28 cellular contexts compared by ENCODE assay signal in genomic region chr19:16228637-16229321, GRCh38. TPM values are rescaled to one million over a fixed set of nuclear protein-coding genes. Genes with fewer than 3 reads are reported as not detected.
"Had no signal": no experiment of that assay in that cellular context is flagged by ENCODE, and none has a peak within 500 bp of the region (broad histone marks: within the 10 kb centered on the region; RNA-seq: fewer than 3 reads in every experiment).

No MANE protein-coding gene starts in this region.

- H3K27ac Mint-ChIP-seq: activated B cell treated with CpG ODN at 0.5 μM for 24 hours; activated CD4-positive, alpha-beta T cell treated with anti-CD3 and anti-CD28 coated beads for 36 hours; naive B cell had no signal

- H3K27me3 Mint-ChIP-seq: activated B cell treated with CpG ODN at 0.5 μM for 24 hours; activated CD4-positive, alpha-beta T cell treated with anti-CD3 and anti-CD28 coated beads for 36 hours; activated naive CD8-positive, alpha-beta T cell treated with anti-CD3 and anti-CD28 coated beads for 36 hours; naive B cell; stimulated activated naive CD8-positive, alpha-beta T cell treated with anti-CD3 and anti-CD28 coated beads, Interleukin-15, amount 100 ng/mL, for 72 hours had no signal

- ATAC-seq: activated CD4-positive, alpha-beta T cell treated with anti-CD3 and anti-CD28 coated beads for 36 hours; heart left ventricle; left colon; lower lobe of right lung; pancreas; psoas muscle; stimulated activated naive CD8-positive, alpha-beta T cell treated with anti-CD3 and anti-CD28 coated beads, Interleukin-15, amount 100 ng/mL, for 72 hours had no signal

- H3K27ac ChIP-seq: colonic mucosa, epithelial cell of prostate, heart left ventricle, lower lobe of right lung, pancreas, psoas muscle, right atrium auricular region, tibial artery had no signal

- H3K4me3 Mint-ChIP-seq: activated B cell treated with CpG ODN at 0.5 μM for 24 hours; activated CD4-positive, alpha-beta T cell treated with anti-CD3 and anti-CD28 coated beads for 36 hours; activated naive CD8-positive, alpha-beta T cell treated with anti-CD3 and anti-CD28 coated beads for 36 hours; naive B cell; stimulated activated naive CD8-positive, alpha-beta T cell treated with anti-CD3 and anti-CD28 coated beads, Interleukin-15, amount 100 ng/mL, for 72 hours had no signal

- DNase-seq: activated B cell treated with CpG ODN at 0.5 μM for 24 hours; activated CD4-positive, alpha-beta T cell treated with anti-CD3 and anti-CD28 coated beads for 36 hours; activated CD4-positive, alpha-beta T cell treated with anti-CD3 and anti-CD28 coated beads, Interleukin-2, amount 50 U/mL, for 4 hours; activated gamma-delta T cell; activated naive CD8-positive, alpha-beta T cell treated with anti-CD3 and anti-CD28 coated beads for 36 hours; central memory CD4-positive, alpha-beta T cell; colonic mucosa; islet precursor cell; left colon; lower lobe of right lung; mesendoderm; naive B cell; stimulated activated CD4-positive, alpha-beta T cell treated with anti-CD3 and anti-CD28 coated beads, Interleukin-12 subunit alpha, Interleukin-12 subunit beta, amount 100 ng/mL, for 4 hours; stimulated activated CD4-positive, alpha-beta T cell treated with anti-CD3 and anti-CD28 coated beads, Interleukin-4, amount 100 ng/mL, for 4 hours; stimulated activated naive CD8-positive, alpha-beta T cell treated with anti-CD3 and anti-CD28 coated beads, Interleukin-15, amount 100 ng/mL, for 72 hours; T-helper 1 cell; T-helper 9 cell had no signal

- H3K4me3 ChIP-seq: colonic mucosa, heart left ventricle, lower lobe of right lung, pancreas, psoas muscle, right atrium auricular region, tibial artery had no signal

- H3K9me3 ChIP-seq: colonic mucosa, heart left ventricle, lower lobe of right lung, pancreas, psoas muscle, right atrium auricular region, tibial artery had no signal

- H3K9me3 Mint-ChIP-seq: activated B cell treated with CpG ODN at 0.5 μM for 24 hours; activated naive CD8-positive, alpha-beta T cell treated with anti-CD3 and anti-CD28 coated beads for 36 hours; naive B cell; stimulated activated naive CD8-positive, alpha-beta T cell treated with anti-CD3 and anti-CD28 coated beads, Interleukin-15, amount 100 ng/mL, for 72 hours had no signal

- H3K27me3 ChIP-seq: colonic mucosa, heart left ventricle, pancreas, right atrium auricular region, tibial artery had no signal

- H3K4me1 Mint-ChIP-seq: activated B cell treated with CpG ODN at 0.5 μM for 24 hours; activated CD4-positive, alpha-beta T cell treated with anti-CD3 and anti-CD28 coated beads for 36 hours had no signal

- H3K4me1 ChIP-seq: colonic mucosa, heart left ventricle, lower lobe of right lung, pancreas, psoas muscle, right atrium auricular region, tibial artery had no signal

RNA-seq across cellular contexts. Expression of gene CIB3, which starts 55.5 kb away (rescaled TPM):
- total RNA-seq: activated B cell treated with CpG ODN at 0.5 μM for 24 hours; activated CD4-positive, alpha-beta T cell treated with anti-CD3 and anti-CD28 coated beads for 36 hours; activated naive CD8-positive, alpha-beta T cell treated with anti-CD3 and anti-CD28 coated beads for 36 hours; astrocyte; colonic mucosa; fibroblast of villous mesenchyme; heart left ventricle; left colon; lower lobe of right lung; mucosa of gallbladder; pancreas; psoas muscle; right atrium auricular region; skeletal muscle tissue; urinary bladder had no signal
- polyA plus RNA-seq: heart left ventricle, pancreas, psoas muscle, urinary bladder had no signal
